13 cellular contexts compared by ENCODE assay signal in the genomic region with DNA sequence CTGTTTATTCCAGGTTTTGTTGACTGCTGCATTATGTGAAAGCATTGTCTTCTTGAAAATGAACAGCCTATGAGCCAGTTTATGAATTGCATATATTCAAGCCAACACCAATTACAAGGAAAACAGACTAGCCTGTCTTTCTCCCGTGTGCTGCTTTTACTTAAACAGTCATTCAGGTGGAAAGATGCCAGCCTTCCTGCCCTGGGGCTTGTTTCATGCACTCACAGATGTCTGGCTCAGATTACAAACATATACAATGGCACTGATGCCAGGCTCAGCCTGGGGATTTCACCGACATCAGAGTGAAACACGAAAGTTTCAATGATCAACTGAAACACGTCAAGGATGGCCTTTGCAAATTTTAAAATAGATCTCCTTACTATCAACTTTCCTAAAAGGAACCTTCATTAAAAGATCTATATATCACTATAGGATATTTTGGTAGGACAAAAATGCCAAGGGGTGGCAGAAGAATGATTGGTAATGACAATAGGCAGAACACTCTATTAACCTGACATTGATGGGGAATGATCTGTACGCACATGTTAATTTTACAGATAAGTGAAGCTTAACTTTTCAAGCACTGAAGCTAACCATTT.
DNase-seq lines count a peak whose midpoint lies in the region; ATAC-seq and TF ChIP-seq lines count a peak whose summit lies in the region.
"Had no signal": no experiment of that assay in that cellular context is flagged by ENCODE, and none has a peak within 500 bp of the region (broad histone marks: within the 10 kb centered on the region; RNA-seq: fewer than 3 reads in every experiment).

No MANE protein-coding gene starts in this region.

- POLR2A ChIA-PET in T-cell (lab: Charles Lee) = no interaction called here

- ATAC-seq in HG03432 (IDR thresholded peaks at IDR 0.05; ENCODE audit: unreplicated experiment) (peak; percentile 64), T-cell (replicated peaks in 1 of 4) (no peak)
- ATAC-seq: Right ventricle myocardium inferior had no signal

- H3K9me3 Mint-ChIP-seq in osteocyte (ENCODE audit: unreplicated experiment) = peaks cover 3% of the 10 kb centered on the region
- peaks cover 5 to 17% (median 9%) of the 10 kb centered on the region in 3 donors for H3K9me3 Mint-ChIP-seq in T-cell

- no peaks in the 10 kb centered on the region for H3K27me3 ChIP-seq in brain microvascular endothelial cell (replicated peaks)
- H3K27me3 ChIP-seq: thyroid gland had no signal

- H3K27me3 Mint-ChIP-seq in osteocyte (ENCODE audit: unreplicated experiment) (no peaks in the 10 kb centered on the region), T-cell (no peaks in the 10 kb centered on the region)

- H3K27ac Mint-ChIP-seq in osteocyte (ENCODE audit: unreplicated experiment) (peak overlapping the region; percentile 51), T-cell (no peak overlapping the region)

- H3K4me3 Mint-ChIP-seq in osteocyte (ENCODE audit: unreplicated experiment) = no peak overlapping the region
- no peak overlapping the region for H3K4me3 Mint-ChIP-seq in T-cell

- CTCF ChIA-PET in T-cell (lab: Charles Lee) = no interaction called here

- no peak for TF ChIP-seq CTCF in astrocyte of the spinal cord (IDR thresholded peaks at IDR 0.05; ENCODE audit: low read depth, low read length)
- TF ChIP-seq CTCF in osteocyte (IDR thresholded peaks at IDR 0.05) = no peak
- TF ChIP-seq CTCF in brain microvascular endothelial cell (IDR thresholded peaks at IDR 0.05; ENCODE audit: low read depth, low read length, missing control alignments) = no peak

- DNase-seq in NCI-H2196 treated with DMSO at 0.1 percent for 48 hours (lab: John Stamatoyannopoulos, UW; ENCODE audit: unreplicated experiment) (peak; percentile 33), astrocyte of the spinal cord (ENCODE audit: low read depth, low spot score) (peak; percentile 58), osteocyte (ENCODE audit: extremely low spot score, unreplicated experiment) (peak; percentile 89), T-cell (no peak), brain microvascular endothelial cell (no peak), GDM1 (lab: John Stamatoyannopoulos, UW) (no peak)
- no peak for DNase-seq in stimulated activated CD4-positive, alpha-beta T cell treated with anti-CD3 and anti-CD28 coated beads, Interleukin-2, amount 100 ng/mL, for 24 hours
- DNase-seq: activated T-cell treated with anti-CD3 and anti-CD28 coated beads, Interleukin-2, amount 50 U/mL, for 1 hour; effector memory CD4-positive, alpha-beta T cell; thyroid gland had no signal

- H3K27ac ChIP-seq in brain microvascular endothelial cell = no peak overlapping the region
- H3K27ac ChIP-seq: thyroid gland had no signal

- in situ Hi-C loops in astrocyte of the spinal cord (cut with HindIII; ENCODE audit: low sequenced_read_pairs) = no loop called here
- in situ Hi-C loops in brain microvascular endothelial cell (cut with HindIII; ENCODE audit: low pct_ligation_motif_present, low sequenced_read_pairs) = no loop called here

- H3K4me3 ChIP-seq in astrocyte of the spinal cord (ENCODE audit: low read depth, low read length) = no peak overlapping the region
- H3K4me3 ChIP-seq in brain microvascular endothelial cell (ENCODE audit: low read depth, low read length) = no peak overlapping the region
- H3K4me3 ChIP-seq: lung, thyroid gland had no signal

- H3K4me1 Mint-ChIP-seq in osteocyte (ENCODE audit: unreplicated experiment) (peaks cover 12% of the 10 kb centered on the region), T-cell (no peaks in the 10 kb centered on the region)

- no peaks in the 10 kb centered on the region for H3K36me3 Mint-ChIP-seq in osteocyte (ENCODE audit: unreplicated experiment)
- no peaks in the 10 kb centered on the region for H3K36me3 Mint-ChIP-seq in T-cell

- no peaks in the 10 kb centered on the region for H3K36me3 ChIP-seq in brain microvascular endothelial cell (replicated peaks)
- H3K36me3 ChIP-seq: thyroid gland had no signal

Comparison
In these comparisons a context has a peak if more than half of its experiments do, and no peak if none do; other contexts are left out.
1. DNase-seq: peak in NCI-H2196 treated with DMSO at 0.1 percent for 48 hours (single experiment), astrocyte of the spinal cord (single experiment) and osteocyte (single experiment); none in T-cell (0 of 34), brain microvascular endothelial cell (single experiment), GDM1 (single experiment) and stimulated activated CD4-positive, alpha-beta T cell treated with anti-CD3 and anti-CD28 coated beads, Interleukin-2, amount 100 ng/mL, for 24 hours (0 of 2).